1 cellular context compared by ENCODE assay signal in the genomic region with DNA sequence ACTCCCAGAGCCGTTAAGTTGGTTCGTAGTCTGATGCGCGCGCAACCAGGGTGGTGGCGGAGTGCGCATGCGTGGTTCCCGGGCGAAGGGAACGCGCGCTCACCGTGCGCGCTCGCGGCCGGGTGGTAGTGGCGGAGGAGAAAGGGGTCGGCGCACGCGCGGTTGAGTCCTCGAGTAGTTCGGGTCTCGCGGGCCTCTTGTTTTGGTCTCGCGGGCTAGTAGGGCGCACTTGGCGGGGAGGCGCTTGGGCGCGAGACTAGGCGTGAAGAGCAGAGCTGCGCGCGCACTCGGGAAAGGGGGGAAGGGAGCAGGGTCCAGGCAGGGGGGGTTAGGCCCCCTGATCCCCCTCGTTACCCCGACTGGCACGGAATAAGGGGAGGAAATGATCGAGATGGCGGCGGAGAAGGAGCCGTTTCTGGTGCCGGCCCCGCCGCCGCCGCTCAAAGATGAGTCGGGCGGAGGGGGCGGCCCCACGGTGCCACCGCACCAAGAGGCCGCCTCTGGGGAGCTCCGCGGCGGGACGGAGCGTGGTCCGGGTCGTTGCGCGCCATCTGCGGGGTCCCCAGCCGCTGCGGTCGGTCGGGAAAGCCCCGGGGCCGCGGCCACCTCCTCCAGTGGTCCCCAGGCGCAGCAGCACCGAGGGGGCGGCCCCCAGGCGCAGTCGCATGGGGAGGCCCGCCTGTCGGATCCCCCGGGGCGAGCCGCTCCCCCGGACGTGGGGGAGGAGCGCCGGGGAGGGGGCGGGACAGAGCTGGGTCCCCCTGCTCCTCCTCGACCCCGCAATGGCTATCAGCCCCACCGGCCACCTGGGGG.
TF ChIP-seq lines count a peak whose summit lies in the region.

Gene MEPCE, plus strand, starts transcription at position 195 of the 813 bp plus-strand sequence. Its CDS starts 188 bp downstream, at position 383.

TF ChIP-seq in HepG2, 621 proteins besides CTCF, POLR2A, EP300 and RAD21 (continued from another document):
- TF ChIP-seq ZNF280D (CRISPR knock-in tag; IDR thresholded peaks at IDR 0.05) (no peak), ZNF460 (CRISPR knock-in tag; IDR thresholded peaks at IDR 0.05; ENCODE audit: borderline replicate concordance) (no peak), FIP1L1 (IDR thresholded peaks at IDR 0.05; ENCODE audit: borderline replicate concordance, insufficient read depth, low read depth, low read length) (no peak), ZNF343 (CRISPR knock-in tag; IDR thresholded peaks at IDR 0.05) (no peak), ZBTB44 (CRISPR knock-in tag; IDR thresholded peaks at IDR 0.05) (no peak), ZBTB7B (CRISPR knock-in tag; IDR thresholded peaks at IDR 0.05) (no peak), ZNF263 (CRISPR knock-in tag; IDR thresholded peaks at IDR 0.05) (no peak), HNRNPUL1 (IDR thresholded peaks at IDR 0.05; ENCODE audit: low read depth, low read length) (no peak), MIER2 (CRISPR knock-in tag; IDR thresholded peaks at IDR 0.05) (no peak), SPEN (CRISPR knock-in tag; IDR thresholded peaks at IDR 0.05; ENCODE audit: low read depth) (no peak; the same call in 1 of the 2 replicates), ZNF550 (CRISPR knock-in tag; IDR thresholded peaks at IDR 0.05; ENCODE audit: borderline replicate concordance) (0 out of 2 replicates have a peak, but pooled peaks have one; percentile 30), KAT7 (CRISPR knock-in tag; IDR thresholded peaks at IDR 0.05; ENCODE audit: borderline replicate concordance) (peak; percentile 39; the same call in 1 of the 2 replicates), SYNCRIP (IDR thresholded peaks at IDR 0.05; ENCODE audit: insufficient read depth, low read depth, low read length) (no peak), SAP130 (CRISPR knock-in tag; IDR thresholded peaks at IDR 0.05; ENCODE audit: low read depth) (peak; percentile 55), ZNF629 (CRISPR knock-in tag; conservative IDR thresholded peaks at IDR 0.05) (no peak), SRSF4 (IDR thresholded peaks at IDR 0.05; ENCODE audit: low read depth, low read length, poor library complexity, severe bottlenecking) (peak; percentile 63), KDM6A (CRISPR knock-in tag; IDR thresholded peaks at IDR 0.05; ENCODE audit: low read depth) (no peak), ZMAT5 (CRISPR knock-in tag; IDR thresholded peaks at IDR 0.05; ENCODE audit: borderline replicate concordance, low read depth) (no peak), ZNF777 (CRISPR knock-in tag; IDR thresholded peaks at IDR 0.05) (peak; percentile 79), ZNF33B (CRISPR knock-in tag; IDR thresholded peaks at IDR 0.05) (no peak), RERE (CRISPR knock-in tag; IDR thresholded peaks at IDR 0.05; ENCODE audit: low read depth) (no peak)
- TF ChIP-seq, protein P1, sequence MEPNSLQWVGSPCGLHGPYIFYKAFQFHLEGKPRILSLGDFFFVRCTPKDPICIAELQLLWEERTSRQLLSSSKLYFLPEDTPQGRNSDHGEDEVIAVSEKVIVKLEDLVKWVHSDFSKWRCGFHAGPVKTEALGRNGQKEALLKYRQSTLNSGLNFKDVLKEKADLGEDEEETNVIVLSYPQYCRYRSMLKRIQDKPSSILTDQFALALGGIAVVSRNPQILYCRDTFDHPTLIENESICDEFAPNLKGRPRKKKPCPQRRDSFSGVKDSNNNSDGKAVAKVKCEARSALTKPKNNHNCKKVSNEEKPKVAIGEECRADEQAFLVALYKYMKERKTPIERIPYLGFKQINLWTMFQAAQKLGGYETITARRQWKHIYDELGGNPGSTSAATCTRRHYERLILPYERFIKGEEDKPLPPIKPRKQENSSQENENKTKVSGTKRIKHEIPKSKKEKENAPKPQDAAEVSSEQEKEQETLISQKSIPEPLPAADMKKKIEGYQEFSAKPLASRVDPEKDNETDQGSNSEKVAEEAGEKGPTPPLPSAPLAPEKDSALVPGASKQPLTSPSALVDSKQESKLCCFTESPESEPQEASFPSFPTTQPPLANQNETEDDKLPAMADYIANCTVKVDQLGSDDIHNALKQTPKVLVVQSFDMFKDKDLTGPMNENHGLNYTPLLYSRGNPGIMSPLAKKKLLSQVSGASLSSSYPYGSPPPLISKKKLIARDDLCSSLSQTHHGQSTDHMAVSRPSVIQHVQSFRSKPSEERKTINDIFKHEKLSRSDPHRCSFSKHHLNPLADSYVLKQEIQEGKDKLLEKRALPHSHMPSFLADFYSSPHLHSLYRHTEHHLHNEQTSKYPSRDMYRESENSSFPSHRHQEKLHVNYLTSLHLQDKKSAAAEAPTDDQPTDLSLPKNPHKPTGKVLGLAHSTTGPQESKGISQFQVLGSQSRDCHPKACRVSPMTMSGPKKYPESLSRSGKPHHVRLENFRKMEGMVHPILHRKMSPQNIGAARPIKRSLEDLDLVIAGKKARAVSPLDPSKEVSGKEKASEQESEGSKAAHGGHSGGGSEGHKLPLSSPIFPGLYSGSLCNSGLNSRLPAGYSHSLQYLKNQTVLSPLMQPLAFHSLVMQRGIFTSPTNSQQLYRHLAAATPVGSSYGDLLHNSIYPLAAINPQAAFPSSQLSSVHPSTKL (CRISPR knock-in tag; IDR thresholded peaks at IDR 0.05): 0 out of 2 replicates have a peak, but pooled peaks have one; percentile 24
- TF ChIP-seq, protein P2, sequence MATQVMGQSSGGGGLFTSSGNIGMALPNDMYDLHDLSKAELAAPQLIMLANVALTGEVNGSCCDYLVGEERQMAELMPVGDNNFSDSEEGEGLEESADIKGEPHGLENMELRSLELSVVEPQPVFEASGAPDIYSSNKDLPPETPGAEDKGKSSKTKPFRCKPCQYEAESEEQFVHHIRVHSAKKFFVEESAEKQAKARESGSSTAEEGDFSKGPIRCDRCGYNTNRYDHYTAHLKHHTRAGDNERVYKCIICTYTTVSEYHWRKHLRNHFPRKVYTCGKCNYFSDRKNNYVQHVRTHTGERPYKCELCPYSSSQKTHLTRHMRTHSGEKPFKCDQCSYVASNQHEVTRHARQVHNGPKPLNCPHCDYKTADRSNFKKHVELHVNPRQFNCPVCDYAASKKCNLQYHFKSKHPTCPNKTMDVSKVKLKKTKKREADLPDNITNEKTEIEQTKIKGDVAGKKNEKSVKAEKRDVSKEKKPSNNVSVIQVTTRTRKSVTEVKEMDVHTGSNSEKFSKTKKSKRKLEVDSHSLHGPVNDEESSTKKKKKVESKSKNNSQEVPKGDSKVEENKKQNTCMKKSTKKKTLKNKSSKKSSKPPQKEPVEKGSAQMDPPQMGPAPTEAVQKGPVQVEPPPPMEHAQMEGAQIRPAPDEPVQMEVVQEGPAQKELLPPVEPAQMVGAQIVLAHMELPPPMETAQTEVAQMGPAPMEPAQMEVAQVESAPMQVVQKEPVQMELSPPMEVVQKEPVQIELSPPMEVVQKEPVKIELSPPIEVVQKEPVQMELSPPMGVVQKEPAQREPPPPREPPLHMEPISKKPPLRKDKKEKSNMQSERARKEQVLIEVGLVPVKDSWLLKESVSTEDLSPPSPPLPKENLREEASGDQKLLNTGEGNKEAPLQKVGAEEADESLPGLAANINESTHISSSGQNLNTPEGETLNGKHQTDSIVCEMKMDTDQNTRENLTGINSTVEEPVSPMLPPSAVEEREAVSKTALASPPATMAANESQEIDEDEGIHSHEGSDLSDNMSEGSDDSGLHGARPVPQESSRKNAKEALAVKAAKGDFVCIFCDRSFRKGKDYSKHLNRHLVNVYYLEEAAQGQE (IDR thresholded peaks at IDR 0.05; ENCODE audit: borderline replicate concordance in 1 of 2, low read depth in 1 of 2, low read length in 2 of 2): no peak
- TF ChIP-seq, protein P3, sequence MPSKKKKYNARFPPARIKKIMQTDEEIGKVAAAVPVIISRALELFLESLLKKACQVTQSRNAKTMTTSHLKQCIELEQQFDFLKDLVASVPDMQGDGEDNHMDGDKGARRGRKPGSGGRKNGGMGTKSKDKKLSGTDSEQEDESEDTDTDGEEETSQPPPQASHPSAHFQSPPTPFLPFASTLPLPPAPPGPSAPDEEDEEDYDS (CRISPR knock-in tag; IDR thresholded peaks at IDR 0.05): no peak
